In genomic region chr22:19625331-19626041, GRCh38 we compare ENCODE assay signal across 21 cellular contexts.
"Had no signal": no experiment of that assay in that cellular context is flagged by ENCODE, and none has a peak within 500 bp of the region (broad histone marks: within the 10 kb centered on the region; RNA-seq: fewer than 3 reads in every experiment).

No MANE protein-coding gene starts in this region.

- H3K36me3 Mint-ChIP-seq: naive B cell; stimulated activated effector memory CD8-positive, alpha-beta T cell treated with anti-CD3 and anti-CD28 coated beads, Interleukin-12 subunit alpha, Interleukin-12 subunit beta, amount 100 ng/mL, for 72 hours had no signal

- H3K27ac Mint-ChIP-seq: nephron; stimulated activated effector memory CD8-positive, alpha-beta T cell treated with anti-CD3 and anti-CD28 coated beads, Interleukin-12 subunit alpha, Interleukin-12 subunit beta, amount 100 ng/mL, for 72 hours had no signal

- H3K4me3 ChIP-seq: dorsolateral prefrontal cortex, esophagus muscularis mucosa, gastroesophageal sphincter, lung, suprapubic skin, thyroid gland, upper lobe of left lung had no signal

- H3K27me3 ChIP-seq: thyroid gland, upper lobe of left lung had no signal

- FAIRE-seq: endometrium, small intestine had no signal

- H3K36me3 ChIP-seq: esophagus muscularis mucosa, gastroesophageal sphincter, neutrophil, suprapubic skin, thyroid gland, upper lobe of left lung had no signal

- H3K9me3 ChIP-seq: esophagus muscularis mucosa, gastroesophageal sphincter, neutrophil, suprapubic skin, thyroid gland, upper lobe of left lung had no signal

- H3K27ac ChIP-seq: dorsolateral prefrontal cortex, esophagus muscularis mucosa, gastroesophageal sphincter, neutrophil, suprapubic skin, thyroid gland, upper lobe of left lung had no signal

- ATAC-seq: gastroesophageal sphincter; left colon; left ventricle myocardium superior; stimulated activated effector memory CD8-positive, alpha-beta T cell treated with anti-CD3 and anti-CD28 coated beads, Interleukin-12 subunit alpha, Interleukin-12 subunit beta, amount 100 ng/mL, for 72 hours; stimulated activated naive CD8-positive, alpha-beta T cell treated with anti-CD3 and anti-CD28 coated beads, Interleukin-15, Interleukin-2, amounts not matched to agents 100 U/mL and 50 U/mL, for 24 hours had no signal

- H3K4me3 Mint-ChIP-seq: naive B cell; nephron; stimulated activated effector memory CD8-positive, alpha-beta T cell treated with anti-CD3 and anti-CD28 coated beads, Interleukin-12 subunit alpha, Interleukin-12 subunit beta, amount 100 ng/mL, for 72 hours had no signal

- DNase-seq: central memory CD4-positive, alpha-beta T cell; cortex of kidney; effector CD8-positive, alpha-beta T cell; left colon; left ventricle myocardium superior; mesendoderm; naive B cell; small intestine; stimulated activated CD4-positive, alpha-beta T cell treated with anti-CD3 and anti-CD28 coated beads, Interleukin-2, amount 100 ng/mL, for 48 hours; stimulated activated naive CD8-positive, alpha-beta T cell treated with anti-CD3 and anti-CD28 coated beads, Interleukin-15, Interleukin-2, amounts not matched to agents 100 U/mL and 50 U/mL, for 24 hours; thyroid gland had no signal

- H3K9me3 Mint-ChIP-seq: naive B cell; nephron; stimulated activated effector memory CD8-positive, alpha-beta T cell treated with anti-CD3 and anti-CD28 coated beads, Interleukin-12 subunit alpha, Interleukin-12 subunit beta, amount 100 ng/mL, for 72 hours had no signal
